Comparison of ENCODE assay signal across 3 cellular contexts in the genomic region with DNA sequence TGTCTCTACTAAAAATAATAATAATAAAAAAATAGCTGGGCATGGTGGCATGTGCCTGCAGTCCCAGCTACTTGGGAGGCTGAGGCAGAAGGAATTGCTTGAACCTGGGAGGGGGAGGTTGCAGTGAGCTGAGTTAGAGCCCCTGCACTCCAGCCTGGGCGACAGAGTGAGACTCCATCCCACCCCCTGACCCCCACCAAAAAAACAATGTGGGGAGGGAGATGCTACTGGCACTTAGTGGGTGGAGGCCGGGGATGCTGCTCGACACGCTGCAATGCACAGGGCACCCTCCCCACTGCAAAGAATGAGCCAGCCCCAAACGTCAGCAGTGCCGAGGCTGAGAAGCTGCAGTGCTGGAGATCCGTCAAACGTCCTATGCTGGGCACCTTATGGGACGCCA.
TF ChIP-seq lines count a peak whose summit lies in the region.

No MANE protein-coding gene starts in this region.

TF ChIP-seq in GM23338, 12 proteins besides CTCF, POLR2A, EP300 and RAD21:
- TF ChIP-seq JUNB (IDR thresholded peaks at IDR 0.05; ENCODE audit: unreplicated experiment) (no peak), CREB1 (CRISPR knock-in tag; IDR thresholded peaks at IDR 0.05; ENCODE audit: low read depth) (no peak), ZNF331 (CRISPR knock-in tag; IDR thresholded peaks at IDR 0.05; ENCODE audit: low read depth) (no peak), EZH2phosphoT487 (IDR thresholded peaks at IDR 0.05; ENCODE audit: unreplicated experiment) (no peak), NANOG (IDR thresholded peaks at IDR 0.05; ENCODE audit: borderline replicate concordance) (no peak), POLR2AphosphoS5 (IDR thresholded peaks at IDR 0.05; ENCODE audit: low read depth) (no peak)

TF ChIP-seq in IMR-90, 13 proteins besides CTCF, POLR2A, EP300 and RAD21:
- TF ChIP-seq SMC3 (IDR thresholded peaks at IDR 0.05; ENCODE audit: low read depth, low read length) (no peak), RFX5 (IDR thresholded peaks at IDR 0.05; ENCODE audit: low read depth, low read length) (no peak)
TF ChIP-seq in IMR-90: peak in this region for 0.

TF ChIP-seq in H1, 55 proteins besides CTCF, POLR2A, EP300 and RAD21:
- TF ChIP-seq HDAC6 (IDR thresholded peaks at IDR 0.05; ENCODE audit: low read depth, low read length) (no peak), POLR2AphosphoS5 (IDR thresholded peaks at IDR 0.05; ENCODE audit: low read depth, low read length) (no peak), JUND (IDR thresholded peaks at IDR 0.05; ENCODE audit: low read length) (no peak), RFX5 (IDR thresholded peaks at IDR 0.05; ENCODE audit: borderline replicate concordance, low read depth, low read length) (no peak), TBP (IDR thresholded peaks at IDR 0.05; ENCODE audit: low read depth, low read length) (no peak), BRCA1 (IDR thresholded peaks at IDR 0.05; ENCODE audit: low read depth, low read length) (no peak), EZH2 (IDR thresholded peaks at IDR 0.05; ENCODE audit: low read depth, low read length, severe bottlenecking) (no peak), HDAC2 (IDR thresholded peaks at IDR 0.05; ENCODE audit: borderline replicate concordance in 1 of 2, low read depth in 2 of 2, low read length in 2 of 2) (no peak), RBBP5 (IDR thresholded peaks at IDR 0.05; ENCODE audit: borderline replicate concordance, low read depth, low read length) (no peak), GTF2F1 (IDR thresholded peaks at IDR 0.05; ENCODE audit: borderline replicate concordance, low read depth, low read length) (no peak)
- TF ChIP-seq, protein P1, sequence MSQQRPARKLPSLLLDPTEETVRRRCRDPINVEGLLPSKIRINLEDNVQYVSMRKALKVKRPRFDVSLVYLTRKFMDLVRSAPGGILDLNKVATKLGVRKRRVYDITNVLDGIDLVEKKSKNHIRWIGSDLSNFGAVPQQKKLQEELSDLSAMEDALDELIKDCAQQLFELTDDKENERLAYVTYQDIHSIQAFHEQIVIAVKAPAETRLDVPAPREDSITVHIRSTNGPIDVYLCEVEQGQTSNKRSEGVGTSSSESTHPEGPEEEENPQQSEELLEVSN (IDR thresholded peaks at IDR 0.05) = no peak
